Comparison of ENCODE assay signal across 16 cellular contexts in genomic region chr19:47581605-47582319, GRCh38. TPM values are rescaled to one million over a fixed set of nuclear protein-coding genes. Genes with fewer than 3 reads are reported as not detected.
DNase-seq lines count a peak whose midpoint lies in the region; ATAC-seq, FAIRE-seq and TF ChIP-seq lines count a peak whose summit lies in the region.
"Had no signal": no experiment of that assay in that cellular context is flagged by ENCODE, and none has a peak within 500 bp of the region (broad histone marks: within the 10 kb centered on the region; RNA-seq: fewer than 3 reads in every experiment).

No MANE protein-coding gene starts in this region.

- H3K36me3 ChIP-seq in HepG2 (replicated peaks in 1 of 2; ENCODE audit: control insufficient read depth in 1 of 2, insufficient read depth in 2 of 2, low read length in 2 of 2) (no peaks in the 10 kb centered on the region), right lobe of liver (no peaks in the 10 kb centered on the region), left lung (no peaks in the 10 kb centered on the region), spleen (no peaks in the 10 kb centered on the region), psoas muscle (ENCODE audit: insufficient read depth in 1 of 2, low read depth in 1 of 2) (no peaks in the 10 kb centered on the region)
- H3K36me3 ChIP-seq: SJCRH30 had no signal

- H3K79me2 ChIP-seq in HepG2 (ENCODE audit: insufficient read depth, low read length) = no peaks in the 10 kb centered on the region

- no TSS peak for BruUV-seq in HepG2 (replicated peaks; lab: Mats Ljungman, UMichigan)

- no peak for TF ChIP-seq POLR2A in HepG2 (IDR thresholded peaks at IDR 0.05; ENCODE audit: insufficient read depth in 1 of 2, low read depth in 2 of 2, low read length in 2 of 2)
- TF ChIP-seq POLR2A in right lobe of liver (IDR thresholded peaks at IDR 0.05) = no peak
- TF ChIP-seq POLR2A in spleen (IDR thresholded peaks at IDR 0.05) = no peak

- H3K9me3 ChIP-seq in HepG2 (ENCODE audit: low read length) = peaks cover 8% of the 10 kb centered on the region
- H3K9me3 ChIP-seq in right lobe of liver = no peaks in the 10 kb centered on the region
- peaks cover 0 to 11% of the 10 kb centered on the region in 2 donors for H3K9me3 ChIP-seq in left lung
- peaks cover 0 to 21% (median 11%) of the 10 kb centered on the region in 8 donors for H3K9me3 ChIP-seq in spleen
- no peaks in the 10 kb centered on the region for H3K9me3 ChIP-seq in psoas muscle

- FAIRE-seq in HepG2 (lab: Jason Lieb, UNC) = no peak

- H3K27ac ChIP-seq in HepG2 (ENCODE audit: extremely low read length, insufficient read depth, low read length) = no peak overlapping the region
- no peak overlapping the region for H3K27ac ChIP-seq in right lobe of liver
- no peak overlapping the region for H3K27ac ChIP-seq in left lung
- no peak overlapping the region for H3K27ac ChIP-seq in spleen
- H3K27ac ChIP-seq in psoas muscle = no peak overlapping the region
- H3K27ac ChIP-seq: GM23248, SJCRH30 had no signal

- no peak for TF ChIP-seq RAD21 in HepG2 (CRISPR knock-in tag; IDR thresholded peaks at IDR 0.05)

- no peak overlapping the region for H3K9ac ChIP-seq in HepG2 (ENCODE audit: insufficient read depth, low read depth, low read length)
- H3K9ac ChIP-seq: GM23248 had no signal

- no peak for TF ChIP-seq CTCF in HepG2 (CRISPR knock-in tag; IDR thresholded peaks at IDR 0.05)
- TF ChIP-seq CTCF in right lobe of liver (IDR thresholded peaks at IDR 0.05) = no peak
- no peak for TF ChIP-seq CTCF in WI38 (IDR thresholded peaks at IDR 0.05; ENCODE audit: low read depth, low read length)
- no peak for TF ChIP-seq CTCF in left lung (IDR thresholded peaks at IDR 0.05)
- no peak for TF ChIP-seq CTCF in spleen (IDR thresholded peaks at IDR 0.05 in 8 of 11, conservative IDR thresholded peaks at IDR 0.05 in 3 of 11)
- TF ChIP-seq CTCF in psoas muscle (IDR thresholded peaks at IDR 0.05) = no peak

- H3K4me3 ChIP-seq in HepG2 (replicated peaks in 1 of 3; ENCODE audit: insufficient read depth in 1 of 3, low read depth in 2 of 3, low read length in 3 of 3) (no peak overlapping the region), right lobe of liver (no peak overlapping the region), WI38 (ENCODE audit: low read depth, low read length) (peak overlapping the region; percentile 27), left lung (no peak overlapping the region), spleen (no peak overlapping the region), psoas muscle (no peak overlapping the region)
- H3K4me3 ChIP-seq: GM23248, SJCRH30 had no signal

- no peaks in the 10 kb centered on the region for H4K20me1 ChIP-seq in HepG2 (ENCODE audit: insufficient read depth, low read length)

- DNase-seq in HepG2 (ENCODE audit: low spot score) (no peak), right lobe of liver (no peak), left lung (peak in 1 of 2 donors; percentile 78), spleen (no peak), occipital lobe (lab: John Stamatoyannopoulos, UW) (no peak), psoas muscle (no peak)
- DNase-seq: erythroblast; GM23248; immature natural killer cell; KBM-7; SJCRH30; stimulated activated naive CD4-positive, alpha-beta T cell treated with Interleukin-2 at 50 U/mL for 16 hours had no signal

- 32% methylated on average over 6 of the region's 6 CpGs for WGBS in HepG2 (ENCODE audit: low lambda C conversion rate)
- WGBS in right lobe of liver (ENCODE audit: insufficient coverage, low coverage, low lambda C conversion rate, missing lambda C conversion rate) = 61% methylated on average over 6 of the region's 6 CpGs
- 58 to 68% (median 63%) methylated on average over 6 of the region's 6 CpGs for WGBS in spleen, 5 donors
- 54 to 61% (median 57%) methylated on average over 6 of the region's 6 CpGs for WGBS in psoas muscle, 3 donors

- no peak overlapping the region for H3K4me2 ChIP-seq in HepG2 (ENCODE audit: low read depth, low read length)

- H3K27me3 ChIP-seq in HepG2 (ENCODE audit: control insufficient read depth in 1 of 2, insufficient read depth in 2 of 2, low read length in 2 of 2) = no peaks in the 10 kb centered on the region
- no peaks in the 10 kb centered on the region for H3K27me3 ChIP-seq in right lobe of liver
- H3K27me3 ChIP-seq in left lung = no peaks in the 10 kb centered on the region
- peaks cover 0 to 72% (median 3%) of the 10 kb centered on the region in 7 donors for H3K27me3 ChIP-seq in spleen (replicated peaks in 1 of 7)
- H3K27me3 ChIP-seq in psoas muscle (ENCODE audit: insufficient read depth in 3 of 3, low read length in 2 of 3) = no peaks in the 10 kb centered on the region
- H3K27me3 ChIP-seq: SJCRH30 had no signal

- TF ChIP-seq EP300 in HepG2 (IDR thresholded peaks at IDR 0.05; ENCODE audit: low read depth in 2 of 2, low read length in 2 of 2) (no peak), HepG2 (CRISPR knock-in tag; IDR thresholded peaks at IDR 0.05; ENCODE audit: borderline replicate concordance) (no peak)

- CTCF ChIA-PET in HepG2 (lab: Yijun Ruan, JAX; ENCODE audit: low intra/inter-chr PET ratio, low total read pairs) = no interaction called here

- in situ Hi-C loops in HepG2 (cut with HindIII; ENCODE audit: extremely low pct_ligation_motif_present, low pct_unique_long_range_greater_than_20kb) = no loop called here

- POLR2A ChIA-PET in HepG2 (lab: Yijun Ruan, JAX) = no interaction called here

- intact Hi-C loops in HepG2 (cut with micrococcal nuclease; ENCODE audit: unreplicated experiment) (no loop called here), right lobe of liver (cut with DNase I) (no loop called here), left lung (cut with DNase I) (no loop called here), spleen (cut with DNase I; ENCODE audit: low total_unique reads) (no loop called here), psoas muscle (cut with DNase I) (no loop called here)

- H3K4me1 ChIP-seq in HepG2 (ENCODE audit: insufficient read depth, low read length) (no peaks in the 10 kb centered on the region), right lobe of liver (no peaks in the 10 kb centered on the region), left lung (no peaks in the 10 kb centered on the region), spleen (peaks cover 0 to 30% (median 13%) of the 10 kb centered on the region in 6 donors), psoas muscle (no peaks in the 10 kb centered on the region)
- H3K4me1 ChIP-seq: SJCRH30 had no signal

- ATAC-seq in HepG2 (no peak), right lobe of liver (no peak), left lung (peak; percentile 94), psoas muscle (no peak), GM19023 (IDR thresholded peaks at IDR 0.05; ENCODE audit: unreplicated experiment) (no peak)

- H2AFZ ChIP-seq in HepG2 (ENCODE audit: low read length) = no peak overlapping the region

RNA-seq across cellular contexts. Expression of gene ZNF541, which starts 8.8 kb away (rescaled TPM):
- total RNA-seq in HepG2 (2016; rRNA removed; fragmentation: Illumina TruSeq; extraction: Trizol) (0.04 TPM in 1 of 2 replicates, not detected in the other), right lobe of liver (under 1 TPM in 4 of 6 experiments, not detected in 2; 0.12 to 0.25 (median 0.17) TPM), left lung (under 1 TPM; 0.37 to 0.50 TPM), spleen (1 to 10 TPM in 1 of 7 donors, under 1 TPM in 6; 0.34 to 1.2 (median 0.42) TPM), occipital lobe (not detected), psoas muscle (under 1 TPM; 0.13 to 0.73 (median 0.32) TPM)
- not detected in 2 replicates for total RNA-seq in HepG2 (2016; cell fraction: cytosol; rRNA removed; fragmentation: Illumina TruSeq; extraction: Trizol; ENCODE audit: low read depth)
- total RNA-seq in HepG2 (2016; cell fraction: insoluble cytoplasmic fraction; rRNA removed; fragmentation: Illumina TruSeq; extraction: Trizol) = not detected in 2 replicates
- 0.09 TPM in 1 of 2 replicates, not detected in the other for total RNA-seq in HepG2 (2016; cell fraction: membrane; rRNA removed; fragmentation: Illumina TruSeq; extraction: Trizol)
- total RNA-seq in HepG2 (2016; cell fraction: nucleus; rRNA removed; fragmentation: Illumina TruSeq; extraction: Trizol) = not detected in 2 replicates
- polyA plus RNA-seq in HepG2 (2011; rRNA removed) (0.03 and 0.08 TPM in 2 replicates), spleen (under 1 TPM; 0.20 to 0.70 (median 0.50) TPM), psoas muscle (under 1 TPM; 0.06 to 0.42 (median 0.08) TPM)
- 0.07 and 0.08 TPM in 2 replicates for polyA plus RNA-seq in HepG2 (2011; cell fraction: cytosol; rRNA removed)
- not detected in 2 replicates for polyA plus RNA-seq in HepG2 (2011; cell fraction: nucleus; rRNA removed)
- 0.17 TPM in 1 of 2 replicates, not detected in the other for polyA plus RNA-seq in HepG2 (2012)
- polyA plus RNA-seq in HepG2 (2016; cell fraction: cytosol; fragmentation: Illumina TruSeq; extraction: Trizol; ENCODE audit: low read depth) = 0.05 TPM in 1 of 2 replicates, not detected in the other
- polyA plus RNA-seq in HepG2 (2016; cell fraction: insoluble cytoplasmic fraction; fragmentation: Illumina TruSeq; extraction: Trizol; ENCODE audit: low read depth) = not detected in 2 replicates
- polyA plus RNA-seq in HepG2 (2016; cell fraction: membrane; fragmentation: Illumina TruSeq; extraction: Trizol; ENCODE audit: low read depth) = not detected in 2 replicates
- not detected in 2 replicates for polyA plus RNA-seq in HepG2 (2016; cell fraction: nucleus; fragmentation: Illumina TruSeq; extraction: Trizol; ENCODE audit: insufficient read depth, low read depth)
- polyA minus RNA-seq in HepG2 (2011; rRNA and poly(A)+ RNA removed; ENCODE audit: low replicate concordance) = not detected in 2 replicates
- not detected in 2 replicates for polyA minus RNA-seq in HepG2 (2011; cell fraction: cytosol; rRNA and poly(A)+ RNA removed)
- polyA minus RNA-seq in HepG2 (2011; cell fraction: nucleus; rRNA and poly(A)+ RNA removed) = not detected in 2 replicates
- total RNA-seq: GM23248, SJCRH30 had no signal
- polyA plus RNA-seq: CD14-positive monocyte, immature natural killer cell, neural cell had no signal

RNA-seq across cellular contexts. Expression of gene BICRA, which starts 27.2 kb away (rescaled TPM):
- 0.71 and 1.6 TPM in 2 replicates for total RNA-seq in HepG2 (2016; rRNA removed; fragmentation: Illumina TruSeq; extraction: Trizol)
- total RNA-seq in HepG2 (2016; cell fraction: cytosol; rRNA removed; fragmentation: Illumina TruSeq; extraction: Trizol; ENCODE audit: low read depth) = 0.53 and 1.5 TPM in 2 replicates
- total RNA-seq in HepG2 (2016; cell fraction: insoluble cytoplasmic fraction; rRNA removed; fragmentation: Illumina TruSeq; extraction: Trizol) = 0.74 and 2.4 TPM in 2 replicates
- total RNA-seq in HepG2 (2016; cell fraction: membrane; rRNA removed; fragmentation: Illumina TruSeq; extraction: Trizol) = 1.6 and 3.0 TPM in 2 replicates
- total RNA-seq in HepG2 (2016; cell fraction: nucleus; rRNA removed; fragmentation: Illumina TruSeq; extraction: Trizol) = 1.6 and 2.1 TPM in 2 replicates
- 0.55 and 0.56 TPM in 2 replicates for polyA plus RNA-seq in HepG2 (2011; rRNA removed)
- 0.27 and 0.38 TPM in 2 replicates for polyA plus RNA-seq in HepG2 (2011; cell fraction: cytosol; rRNA removed)
- polyA plus RNA-seq in HepG2 (2011; cell fraction: nucleus; rRNA removed) = 3.6 and 3.7 TPM in 2 replicates
- 2.4 and 4.0 TPM in 2 replicates for polyA plus RNA-seq in HepG2 (2012)
- 0.26 and 0.28 TPM in 2 replicates for polyA plus RNA-seq in HepG2 (2016; cell fraction: cytosol; fragmentation: Illumina TruSeq; extraction: Trizol; ENCODE audit: low read depth)
- 2.0 and 2.8 TPM in 2 replicates for polyA plus RNA-seq in HepG2 (2016; cell fraction: insoluble cytoplasmic fraction; fragmentation: Illumina TruSeq; extraction: Trizol; ENCODE audit: low read depth)
- 0.53 and 0.64 TPM in 2 replicates for polyA plus RNA-seq in HepG2 (2016; cell fraction: membrane; fragmentation: Illumina TruSeq; extraction: Trizol; ENCODE audit: low read depth)
- 10.6 and 11.0 TPM in 2 replicates for polyA plus RNA-seq in HepG2 (2016; cell fraction: nucleus; fragmentation: Illumina TruSeq; extraction: Trizol; ENCODE audit: insufficient read depth, low read depth)
- 3.3 and 3.8 TPM in 2 replicates for polyA minus RNA-seq in HepG2 (2011; rRNA and poly(A)+ RNA removed; ENCODE audit: low replicate concordance)
- polyA minus RNA-seq in HepG2 (2011; cell fraction: cytosol; rRNA and poly(A)+ RNA removed) = 1.1 and 1.7 TPM in 2 replicates
- polyA minus RNA-seq in HepG2 (2011; cell fraction: nucleus; rRNA and poly(A)+ RNA removed) = 4.5 and 4.6 TPM in 2 replicates
- total RNA-seq in right lobe of liver = 1 to 10 TPM; 3.7 to 7.3 (median 6.4) TPM
- 10 to 100 TPM; 13.8 to 15.5 TPM for total RNA-seq in left lung
- 10 to 100 TPM; 10.9 to 21.8 (median 20.1) TPM for total RNA-seq in spleen
- 10 to 100 TPM in 1 of 3 donors, 1 to 10 TPM in 2; 2.2 to 10.2 (median 5.1) TPM for polyA plus RNA-seq in spleen
- total RNA-seq in occipital lobe = 9.8 TPM
- total RNA-seq in psoas muscle = 10 to 100 TPM in 3 of 4 donors, 1 to 10 TPM in 1; 9.6 to 22.4 (median 13.7) TPM
- 1 to 10 TPM; 3.1 to 9.9 (median 4.9) TPM for polyA plus RNA-seq in psoas muscle
